In genomic region chr6:45351667-45352066, GRCh38 we compare ENCODE assay signal across 24 cellular contexts. TPM values are rescaled to one million over a fixed set of nuclear protein-coding genes. Genes with fewer than 3 reads are reported as not detected.
DNase-seq lines count a peak whose midpoint lies in the region; ATAC-seq and TF ChIP-seq lines count a peak whose summit lies in the region.
"Had no signal": no experiment of that assay in that cellular context is flagged by ENCODE, and none has a peak within 500 bp of the region (broad histone marks: within the 10 kb centered on the region; RNA-seq: fewer than 3 reads in every experiment).

No MANE protein-coding gene starts in this region.

- intact Hi-C loops in activated T-helper 2 cell treated with anti-CD3 and anti-CD28 coated beads, Interferon-gamma antibody, Interleukin-2, Interleukin-4, amounts not matched to agents 10 μg/mL and 5 μg/mL and 100 μg/mL, durations not matched to agents 14 hours and 24 hours and 36 hours (cut with micrococcal nuclease) = no loop called here

- no peak for ATAC-seq in activated T-cell treated with anti-CD3 and anti-CD28 coated beads, Interleukin-2, amount 50 U/mL, for 72 hours (replicated peaks in 1 of 2)
- ATAC-seq: activated CD4-positive, CD25-positive, alpha-beta regulatory T cell treated with anti-CD3 and anti-CD28 coated beads, Interleukin-2, amount 50 U/mL, for 24 hours; foreskin keratinocyte; left lobe of liver had no signal

- H3K4me3 Mint-ChIP-seq in activated T-cell treated with anti-CD3 and anti-CD28 coated beads, Interleukin-2, amount 50 U/mL, for 72 hours = peak overlapping the region in 1 of 2 donors; percentile 49
- no peak overlapping the region for H3K4me3 Mint-ChIP-seq in activated T-helper 2 cell treated with anti-CD3 and anti-CD28 coated beads, Interferon-gamma antibody, Interleukin-2, Interleukin-4, amounts not matched to agents 10 μg/mL and 5 μg/mL and 100 μg/mL, durations not matched to agents 14 hours and 24 hours and 36 hours (ENCODE audit: low read depth)
- no peak overlapping the region for H3K4me3 Mint-ChIP-seq in progenitor cell of endocrine pancreas (ENCODE audit: low read depth)
- H3K4me3 Mint-ChIP-seq: activated CD4-positive, alpha-beta memory T cell treated with anti-CD3 and anti-CD28 coated beads, Interleukin-2, amount 10 ng/mL, durations not matched to agents 7 days and 5 days had no signal

- peaks cover 0 to 2% of the 10 kb centered on the region in 2 donors for H3K36me3 Mint-ChIP-seq in activated T-cell treated with anti-CD3 and anti-CD28 coated beads, Interleukin-2, amount 50 U/mL, for 72 hours (ENCODE audit: insufficient read depth in 2 of 2)
- H3K36me3 Mint-ChIP-seq in activated T-helper 2 cell treated with anti-CD3 and anti-CD28 coated beads, Interferon-gamma antibody, Interleukin-2, Interleukin-4, amounts not matched to agents 10 μg/mL and 5 μg/mL and 100 μg/mL, durations not matched to agents 14 hours and 24 hours and 36 hours (ENCODE audit: low read depth) = peaks cover 18% of the 10 kb centered on the region
- peaks cover 4% of the 10 kb centered on the region for H3K36me3 Mint-ChIP-seq in progenitor cell of endocrine pancreas (ENCODE audit: insufficient read depth)

- TF ChIP-seq CTCF in progenitor cell of endocrine pancreas (IDR thresholded peaks at IDR 0.05; ENCODE audit: unreplicated experiment) = no peak

- H3K4me1 Mint-ChIP-seq in activated T-cell treated with anti-CD3 and anti-CD28 coated beads, Interleukin-2, amount 50 U/mL, for 72 hours (ENCODE audit: low read depth) = peaks cover 20% of the 10 kb centered on the region
- peaks cover 21% of the 10 kb centered on the region for H3K4me1 Mint-ChIP-seq in activated T-helper 2 cell treated with anti-CD3 and anti-CD28 coated beads, Interferon-gamma antibody, Interleukin-2, Interleukin-4, amounts not matched to agents 10 μg/mL and 5 μg/mL and 100 μg/mL, durations not matched to agents 14 hours and 24 hours and 36 hours (ENCODE audit: low read depth)
- no peaks in the 10 kb centered on the region for H3K4me1 Mint-ChIP-seq in progenitor cell of endocrine pancreas (ENCODE audit: low read depth)

- H3K27me3 Mint-ChIP-seq in activated T-cell treated with anti-CD3 and anti-CD28 coated beads, Interleukin-2, amount 50 U/mL, for 72 hours (ENCODE audit: low read depth) = no peaks in the 10 kb centered on the region
- H3K27me3 Mint-ChIP-seq in activated T-helper 2 cell treated with anti-CD3 and anti-CD28 coated beads, Interferon-gamma antibody, Interleukin-2, Interleukin-4, amounts not matched to agents 10 μg/mL and 5 μg/mL and 100 μg/mL, durations not matched to agents 14 hours and 24 hours and 36 hours (ENCODE audit: low read depth) = no peaks in the 10 kb centered on the region
- no peaks in the 10 kb centered on the region for H3K27me3 Mint-ChIP-seq in progenitor cell of endocrine pancreas
- H3K27me3 Mint-ChIP-seq: activated CD4-positive, alpha-beta memory T cell treated with anti-CD3 and anti-CD28 coated beads, Interleukin-2, amount 10 ng/mL, durations not matched to agents 7 days and 5 days had no signal

- no peaks in the 10 kb centered on the region for H3K9me3 Mint-ChIP-seq in activated T-cell treated with anti-CD3 and anti-CD28 coated beads, Interleukin-2, amount 50 U/mL, for 72 hours
- no peaks in the 10 kb centered on the region for H3K9me3 Mint-ChIP-seq in activated T-helper 2 cell treated with anti-CD3 and anti-CD28 coated beads, Interferon-gamma antibody, Interleukin-2, Interleukin-4, amounts not matched to agents 10 μg/mL and 5 μg/mL and 100 μg/mL, durations not matched to agents 14 hours and 24 hours and 36 hours
- no peaks in the 10 kb centered on the region for H3K9me3 Mint-ChIP-seq in progenitor cell of endocrine pancreas (ENCODE audit: low read depth)
- H3K9me3 Mint-ChIP-seq: activated CD4-positive, alpha-beta memory T cell treated with anti-CD3 and anti-CD28 coated beads, Interleukin-2, amount 10 ng/mL, durations not matched to agents 7 days and 5 days had no signal

- peak overlapping the region; percentile 24 for H3K27ac Mint-ChIP-seq in activated T-cell treated with anti-CD3 and anti-CD28 coated beads, Interleukin-2, amount 50 U/mL, for 72 hours
- peak overlapping the region; percentile 5 for H3K27ac Mint-ChIP-seq in activated T-helper 2 cell treated with anti-CD3 and anti-CD28 coated beads, Interferon-gamma antibody, Interleukin-2, Interleukin-4, amounts not matched to agents 10 μg/mL and 5 μg/mL and 100 μg/mL, durations not matched to agents 14 hours and 24 hours and 36 hours
- no peak overlapping the region for H3K27ac Mint-ChIP-seq in progenitor cell of endocrine pancreas
- H3K27ac Mint-ChIP-seq: activated CD4-positive, alpha-beta memory T cell treated with anti-CD3 and anti-CD28 coated beads, Interleukin-2, amount 10 ng/mL, durations not matched to agents 7 days and 5 days had no signal

- no peak for DNase-seq in activated T-cell treated with anti-CD3 and anti-CD28 coated beads, Interleukin-2, amount 50 U/mL, for 72 hours
- DNase-seq in activated T-cell treated with anti-CD3 and anti-CD28 coated beads, Interleukin-2, amount 50 U/mL, for 1 hour = no peak
- peak; percentile 47 for DNase-seq in NCI-H1105 (lab: John Stamatoyannopoulos, UW)
- DNase-seq in activated T-helper 2 cell treated with anti-CD3 and anti-CD28 coated beads, Interferon-gamma antibody, Interleukin-2, Interleukin-4, amounts not matched to agents 10 μg/mL and 5 μg/mL and 100 μg/mL, durations not matched to agents 14 hours and 24 hours and 36 hours (ENCODE audit: low spot score) = no peak
- peak; percentile 25 for DNase-seq in renal cortical epithelial cell (ENCODE audit: low read depth)
- no peak for DNase-seq in germinal center (ENCODE audit: low spot score)
- no peak for DNase-seq in progenitor cell of endocrine pancreas (ENCODE audit: low spot score, unreplicated experiment)
- DNase-seq in KBM-7 = no peak
- DNase-seq: activated CD4-positive, alpha-beta memory T cell treated with anti-CD3 and anti-CD28 coated beads, Interleukin-2, amount 10 ng/mL, durations not matched to agents 7 days and 5 days; activated gamma-delta T cell; amniotic stem cell; BE2C; DMS79 treated with DMSO at 0.1 percent for 48 hours; effector CD4-positive, alpha-beta T cell; foreskin keratinocyte; HCEC 1CT; mesendoderm; NCI-H774; occipital lobe; SHP77 treated with DMSO at 0.1 percent for 48 hours; substantia nigra; upper lobe of left lung had no signal

- in situ Hi-C loops in KBM-7 (cut with MboI; ENCODE audit: low pct_unique_long_range_greater_than_20kb, low sequenced_read_pairs) = no loop called here

RNA-seq across cellular contexts. Expression of gene RUNX2, which starts 23.5 kb away (rescaled TPM):
- 10 to 100 TPM; 39.3 to 61.1 TPM for total RNA-seq in activated T-cell treated with anti-CD3 and anti-CD28 coated beads, Interleukin-2, amount 50 U/mL, for 72 hours
- total RNA-seq in activated T-helper 2 cell treated with anti-CD3 and anti-CD28 coated beads, Interferon-gamma antibody, Interleukin-2, Interleukin-4, amounts not matched to agents 10 μg/mL and 5 μg/mL and 100 μg/mL, durations not matched to agents 14 hours and 24 hours and 36 hours = 60.8 and 65.4 TPM in 2 replicates
- total RNA-seq in renal cortical epithelial cell = 13.9 and 34.1 TPM in 2 replicates
- 0.46 and 0.75 TPM in 2 replicates for total RNA-seq in progenitor cell of endocrine pancreas

RNA-seq across cellular contexts. Expression of gene SUPT3H, which starts 26.1 kb away (rescaled TPM):
- 10 to 100 TPM; 18.5 to 19.4 TPM for total RNA-seq in activated T-cell treated with anti-CD3 and anti-CD28 coated beads, Interleukin-2, amount 50 U/mL, for 72 hours
- 14.8 and 19.4 TPM in 2 replicates for total RNA-seq in activated T-helper 2 cell treated with anti-CD3 and anti-CD28 coated beads, Interferon-gamma antibody, Interleukin-2, Interleukin-4, amounts not matched to agents 10 μg/mL and 5 μg/mL and 100 μg/mL, durations not matched to agents 14 hours and 24 hours and 36 hours
- total RNA-seq in renal cortical epithelial cell = 24.8 and 43.0 TPM in 2 replicates
- 40.5 and 41.1 TPM in 2 replicates for total RNA-seq in progenitor cell of endocrine pancreas

Comparison
In these comparisons a context has a peak if more than half of its experiments do, and no peak if none do; other contexts are left out.
1. DNase-seq: peak in NCI-H1105 (single experiment) and renal cortical epithelial cell (single experiment); none in activated T-cell treated with anti-CD3 and anti-CD28 coated beads, Interleukin-2, amount 50 U/mL, for 72 hours (0 of 2), activated T-cell treated with anti-CD3 and anti-CD28 coated beads, Interleukin-2, amount 50 U/mL, for 1 hour (single experiment), activated T-helper 2 cell treated with anti-CD3 and anti-CD28 coated beads, Interferon-gamma antibody, Interleukin-2, Interleukin-4, amounts not matched to agents 10 μg/mL and 5 μg/mL and 100 μg/mL, durations not matched to agents 14 hours and 24 hours and 36 hours (single experiment), germinal center (single experiment), progenitor cell of endocrine pancreas (single experiment) and KBM-7 (single experiment).